ENCODE assay signal across 8 cellular contexts in the genomic region with DNA sequence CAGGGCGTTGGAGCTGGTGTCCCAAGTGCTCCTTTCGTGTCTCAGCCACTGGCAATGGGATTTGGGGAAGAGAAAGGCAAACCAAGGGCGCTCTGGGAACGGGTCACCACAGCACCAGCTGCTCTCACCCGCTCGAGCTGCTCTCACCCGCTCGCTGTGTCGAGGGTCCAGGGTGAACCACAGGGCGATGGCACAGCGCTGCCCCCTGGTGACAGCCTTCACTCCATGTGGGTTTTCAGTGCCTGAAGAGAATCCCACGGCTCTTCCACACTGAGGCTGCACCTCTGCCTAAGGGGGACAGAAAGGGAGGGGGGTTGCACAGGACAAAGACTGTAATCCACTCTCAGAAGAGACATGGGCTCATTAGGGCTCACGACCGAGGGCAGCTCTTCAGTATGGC. TPM values are rescaled to one million over a fixed set of nuclear protein-coding genes. Genes with fewer than 3 reads are reported as not detected.
DNase-seq lines count a peak whose midpoint lies in the region; ATAC-seq and TF ChIP-seq lines count a peak whose summit lies in the region.

No MANE protein-coding gene starts in this region.

- H3K4me3 ChIP-seq in heart right ventricle (no peak overlapping the region), spleen (no peak overlapping the region)

- no peak for TF ChIP-seq POLR2A in spleen (IDR thresholded peaks at IDR 0.05)

- peak in 7 of 8 donors; percentile 57 to 74 (median 66) for ATAC-seq in heart right ventricle
- no peak for ATAC-seq in GM19395 (IDR thresholded peaks at IDR 0.05; ENCODE audit: unreplicated experiment)

- H3K27me3 ChIP-seq in heart right ventricle = no peaks in the 10 kb centered on the region
- no peaks in the 10 kb centered on the region for H3K27me3 ChIP-seq in spleen (replicated peaks in 1 of 7)

- H3K36me3 ChIP-seq in heart right ventricle = peaks cover 0 to 60% (median 28%) of the 10 kb centered on the region in 9 donors
- peaks cover 4 to 63% (median 39%) of the 10 kb centered on the region in 6 donors for H3K36me3 ChIP-seq in spleen

- peak; percentile 7 for DNase-seq in DMS153 treated with DMSO at 0.1 percent for 48 hours (lab: John Stamatoyannopoulos, UW; ENCODE audit: unreplicated experiment)
- no peak for DNase-seq in DMS153 (lab: John Stamatoyannopoulos, UW)
- DNase-seq in NCI-H774 (lab: John Stamatoyannopoulos, UW) = peak; percentile 12
- DNase-seq in activated gamma-delta T cell treated with anti-CD3 and anti-CD28 coated beads, Interleukin-2, amount 50 U/mL, for 16 hours (ENCODE audit: low read depth) = peak; percentile 35
- peak; percentile 36 to 52 for DNase-seq in heart right ventricle
- peak; percentile 84 for DNase-seq in spleen
- no peak for DNase-seq in GF-D8 (lab: John Stamatoyannopoulos, UW)

- H3K27ac ChIP-seq in heart right ventricle (no peak overlapping the region), spleen (peak overlapping the region in 1 of 8 donors; percentile 65)

- 48 to 55% methylated on average over 14 of the region's 14 CpGs for WGBS in heart right ventricle, 2 donors
- WGBS in spleen, 5 donors = 55 to 69% (median 58%) methylated on average over 14 of the region's 14 CpGs

- H3K9me3 ChIP-seq in heart right ventricle (no peaks in the 10 kb centered on the region), spleen (no peaks in the 10 kb centered on the region)

- TF ChIP-seq CTCF in heart right ventricle (IDR thresholded peaks at IDR 0.05) (peak; percentile 34 to 71 (median 66)), spleen (IDR thresholded peaks at IDR 0.05 in 8 of 11, conservative IDR thresholded peaks at IDR 0.05 in 3 of 11) (peak in 10 of 11 experiments; percentile 35 to 69 (median 56))

- intact Hi-C loops in heart right ventricle (cut with DNase I) = loop anchor here in 9 of 10 donors (2.0 to 10.0 kb wide), 8 partner anchors 160 to 602 kb away; a partner anchor contains a TSS
- intact Hi-C loops in spleen (cut with DNase I; ENCODE audit: low total_unique reads) = loop anchor here (5.0 kb wide), 1 partner anchor 170 kb away; no protein-coding TSS in a partner anchor

- H3K4me1 ChIP-seq in heart right ventricle = peaks cover 0 to 16% (median 0%) of the 10 kb centered on the region in 9 donors
- H3K4me1 ChIP-seq in spleen = peaks cover 0 to 38% (median 11%) of the 10 kb centered on the region in 6 donors

RNA-seq across cellular contexts. Expression of a gene that starts 7.1 kb away (rescaled TPM):
- not detected for total RNA-seq in heart right ventricle
- polyA plus RNA-seq in heart right ventricle = under 1 TPM in 1 of 2 donors, not detected in 1; 0.06 TPM
- under 1 TPM in 1 of 7 donors, not detected in 6; 0.28 TPM for total RNA-seq in spleen
- polyA plus RNA-seq in spleen = under 1 TPM in 1 of 3 donors, not detected in 2; 0.26 TPM

RNA-seq across cellular contexts. Expression of a gene that starts 19.7 kb away (rescaled TPM):
- 10 to 100 TPM in 4 of 10 donors, 1 to 10 TPM in 6; 5.0 to 18.3 (median 7.6) TPM for total RNA-seq in heart right ventricle
- polyA plus RNA-seq in heart right ventricle = 10 to 100 TPM; 24.2 to 31.4 TPM
- 10 to 100 TPM; 38.4 to 55.8 (median 41.5) TPM for total RNA-seq in spleen
- 10 to 100 TPM; 35.1 to 51.6 (median 47.3) TPM for polyA plus RNA-seq in spleen

RNA-seq across cellular contexts. Expression of a gene that starts 19.9 kb away (rescaled TPM):
- total RNA-seq in heart right ventricle (10 to 100 TPM in 2 of 10 donors, 1 to 10 TPM in 8; 4.9 to 10.7 (median 8.5) TPM), spleen (1 to 10 TPM; 3.1 to 9.8 (median 5.1) TPM)
- polyA plus RNA-seq in heart right ventricle (1 to 10 TPM; 4.7 to 5.8 TPM), spleen (1 to 10 TPM; 1.5 to 3.4 (median 3.4) TPM)

RNA-seq across cellular contexts. Expression of a gene that starts 37.7 kb away (rescaled TPM):
- total RNA-seq in heart right ventricle (under 1 TPM in 2 of 10 donors, not detected in 8; 0.07 to 0.09 TPM), spleen (1 to 10 TPM in 1 of 7 donors, under 1 TPM in 5, not detected in 1; 0.23 to 1.6 (median 0.27) TPM)
- polyA plus RNA-seq in heart right ventricle (under 1 TPM in 1 of 2 donors, not detected in 1; 0.01 TPM), spleen (under 1 TPM; 0.03 to 0.09 (median 0.06) TPM)

Comparison
In these comparisons a context has a peak if more than half of its experiments do, and no peak if none do; other contexts are left out.
1. DNase-seq: peak in DMS153 treated with DMSO at 0.1 percent for 48 hours (single experiment), NCI-H774 (single experiment), activated gamma-delta T cell treated with anti-CD3 and anti-CD28 coated beads, Interleukin-2, amount 50 U/mL, for 16 hours (single experiment), heart right ventricle (2 of 2) and spleen (single experiment); none in DMS153 (single experiment) and GF-D8 (single experiment).